Comparison of ENCODE assay signal across 1 cellular context in genomic region chr9:15248596-15248995, GRCh38.
TF ChIP-seq lines count a peak whose summit lies in the region.

No MANE protein-coding gene starts in this region.

TF ChIP-seq in SK-N-SH, 30 proteins besides CTCF, POLR2A, EP300 and RAD21:
- TF ChIP-seq MAX (IDR thresholded peaks at IDR 0.05; ENCODE audit: low read depth), result no peak
- no peak for TF ChIP-seq NFIC (IDR thresholded peaks at IDR 0.05; ENCODE audit: borderline replicate concordance)
- no peak for TF ChIP-seq FOSL2 (IDR thresholded peaks at IDR 0.05; ENCODE audit: borderline replicate concordance, low read depth)
- no peak for TF ChIP-seq IRF3 (IDR thresholded peaks at IDR 0.05; ENCODE audit: low read depth, low read length)
- no peak for TF ChIP-seq MEF2A (IDR thresholded peaks at IDR 0.05; ENCODE audit: borderline replicate concordance, low read depth)
- TF ChIP-seq GATA2 (CRISPR knock-in tag; IDR thresholded peaks at IDR 0.05), result no peak
- no peak for TF ChIP-seq TAF1 (IDR thresholded peaks at IDR 0.05; ENCODE audit: borderline replicate concordance, low read depth, low read length)
- no peak for TF ChIP-seq RFX5 (IDR thresholded peaks at IDR 0.05; ENCODE audit: low read length)
- no peak for TF ChIP-seq TCF12 (IDR thresholded peaks at IDR 0.05)
- no peak for TF ChIP-seq MXI1 (IDR thresholded peaks at IDR 0.05; ENCODE audit: low read depth, low read length)
- TF ChIP-seq PBX3 (IDR thresholded peaks at IDR 0.05), result no peak
- TF ChIP-seq FOXJ3 (CRISPR knock-in tag; IDR thresholded peaks at IDR 0.05), result no peak
- no peak for TF ChIP-seq GABPA (IDR thresholded peaks at IDR 0.05; ENCODE audit: low read depth)
- no peak for TF ChIP-seq RXRA (IDR thresholded peaks at IDR 0.05; ENCODE audit: borderline replicate concordance, low read depth)
- no peak for TF ChIP-seq REST (IDR thresholded peaks at IDR 0.05; ENCODE audit: low read depth, low read length)
- no peak for TF ChIP-seq SMC3 (IDR thresholded peaks at IDR 0.05; ENCODE audit: low read depth, low read length)
- no peak for TF ChIP-seq ZBTB33 (IDR thresholded peaks at IDR 0.05; ENCODE audit: borderline replicate concordance, low read depth)
- TF ChIP-seq NRF1 (IDR thresholded peaks at IDR 0.05; ENCODE audit: low read depth, low read length), result no peak
- no peak for TF ChIP-seq JUND (IDR thresholded peaks at IDR 0.05)
- TF ChIP-seq YY1 (IDR thresholded peaks at IDR 0.05; ENCODE audit: low read depth), result no peak
